In genomic region chr1:110339040-110339426, GRCh38 we compare ENCODE assay signal across 8 cellular contexts. TPM values are rescaled to one million over a fixed set of nuclear protein-coding genes. Genes with fewer than 3 reads are reported as not detected.
DNase-seq lines count a peak whose midpoint lies in the region; ATAC-seq, FAIRE-seq and TF ChIP-seq lines count a peak whose summit lies in the region.

Gene RBM15 (plus strand): TSS chr1:110339377. CDS start chr1:110339406, 29 bp downstream.

- ATAC-seq in HG02763 (IDR thresholded peaks at IDR 0.05; ENCODE audit: unreplicated experiment): peak; percentile 72
- ATAC-seq in activated naive CD8-positive, alpha-beta T cell treated with anti-CD3 and anti-CD28 coated beads, Interleukin-2, amount 10 ng/mL, durations not matched to agents 7 days and 5 days (ENCODE audit: low read depth): peak; percentile 77
- ATAC-seq in Right ventricle myocardium superior (ENCODE audit: poor library complexity): peak; percentile 82
- ATAC-seq in pancreas: peak; percentile 72 to 88 (median 80)

- no peaks in the 10 kb centered on the region for H3K27me3 Mint-ChIP-seq in activated naive CD8-positive, alpha-beta T cell treated with anti-CD3 and anti-CD28 coated beads, Interleukin-2, amount 10 ng/mL, durations not matched to agents 7 days and 5 days

- peaks cover 39% of the 10 kb centered on the region for H3K36me3 Mint-ChIP-seq in activated naive CD8-positive, alpha-beta T cell treated with anti-CD3 and anti-CD28 coated beads, Interleukin-2, amount 10 ng/mL, durations not matched to agents 7 days and 5 days

- H3K27me3 ChIP-seq in SU-DHL-6 (ENCODE audit: low read length): no peaks in the 10 kb centered on the region
- H3K27me3 ChIP-seq in pancreas: no peaks in the 10 kb centered on the region
- no peaks in the 10 kb centered on the region for H3K27me3 ChIP-seq in tibial artery

- peak within 1 kb of the TSS; percentile 99 for H3K4me2 ChIP-seq in SU-DHL-6 (ENCODE audit: low read depth, low read length, poor library complexity, severe bottlenecking)

- no peaks in the 10 kb centered on the region for H3K9me3 Mint-ChIP-seq in activated naive CD8-positive, alpha-beta T cell treated with anti-CD3 and anti-CD28 coated beads, Interleukin-2, amount 10 ng/mL, durations not matched to agents 7 days and 5 days

- H3K9me3 ChIP-seq in SU-DHL-6 (ENCODE audit: insufficient read depth, low read length) (no peaks in the 10 kb centered on the region), pancreas (no peaks in the 10 kb centered on the region), tibial artery (no peaks in the 10 kb centered on the region)

- H3K4me3 ChIP-seq in SU-DHL-6 (ENCODE audit: insufficient read depth, low read length, poor library complexity, severe bottlenecking): peak within 1 kb of the TSS; percentile 88
- peak within 1 kb of the TSS; percentile 54 to 92 (median 90) for H3K4me3 ChIP-seq in pancreas
- peak within 1 kb of the TSS; percentile 94 to 95 for H3K4me3 ChIP-seq in tibial artery

- H3K79me2 ChIP-seq in SU-DHL-6 (ENCODE audit: insufficient read depth, low read length): peaks cover 47% of the 10 kb centered on the region

- DNase-seq in GM10248 (ENCODE audit: extremely low spot score) (peak; percentile 96), NCI-H128 (lab: John Stamatoyannopoulos, UW; ENCODE audit: unreplicated experiment) (peak; percentile 100), Right ventricle myocardium superior (peak; percentile 98), pancreas (peak; percentile 92 to 99 (median 98)), tibial artery (peak; percentile 99 to 100)
- DNase-seq in activated naive CD8-positive, alpha-beta T cell treated with anti-CD3 and anti-CD28 coated beads, Interleukin-2, amount 10 ng/mL, durations not matched to agents 7 days and 5 days: peak; percentile 90

- intact Hi-C loops in Right ventricle myocardium superior (cut with DNase I): no loop called here
- intact Hi-C loops in pancreas (cut with DNase I): no loop called here
- intact Hi-C loops in tibial artery (cut with DNase I; ENCODE audit: low total_unique reads): loop anchor here (1.0 to 5.0 kb wide), 2 partner anchors 53 to 68 kb away; partner anchors contain the start of genes LAMTOR5 and SLC16A4

- H3K27ac ChIP-seq in SU-DHL-6 (ENCODE audit: low read depth, low read length) (peak within 1 kb of the TSS; percentile 95), pancreas (peak within 1 kb of the TSS; percentile 94 to 99 (median 98)), tibial artery (peak within 1 kb of the TSS; percentile 92 to 97)

- peaks cover 30% of the 10 kb centered on the region for H4K20me1 ChIP-seq in SU-DHL-6 (ENCODE audit: low read depth, low read length)

- POLR2A ChIA-PET in GM10248 (lab: Yijun Ruan, JAX): interaction anchor here (0.6 to 2.2 kb wide), 9 partner anchors 11 to 790 kb away, joined by 3 to 11 read pairs (median 3); partner anchors contain the start of gene GNAI3
- POLR2A ChIA-PET in activated naive CD8-positive, alpha-beta T cell treated with anti-CD3 and anti-CD28 coated beads, Interleukin-2, amount 10 ng/mL, durations not matched to agents 7 days and 5 days (lab: Charles Lee): interaction anchor here (0.8 to 5.2 kb wide), 20 partner anchors 11 to 1647 kb away, joined by 3 to 100 read pairs (median 5); partner anchors contain the start of genes AMPD2, ATXN7L2, KCNC4 and LAMTOR5

- no peak within 1 kb of the TSS for H3K27ac Mint-ChIP-seq in activated naive CD8-positive, alpha-beta T cell treated with anti-CD3 and anti-CD28 coated beads, Interleukin-2, amount 10 ng/mL, durations not matched to agents 7 days and 5 days

- peaks cover 15 to 46% (median 32%) of the 10 kb centered on the region in 3 donors for H3K4me1 ChIP-seq in pancreas
- peaks cover 0 to 50% (median 40%) of the 10 kb centered on the region in 4 donors for H3K4me1 ChIP-seq in tibial artery

- H3K4me1 Mint-ChIP-seq in activated naive CD8-positive, alpha-beta T cell treated with anti-CD3 and anti-CD28 coated beads, Interleukin-2, amount 10 ng/mL, durations not matched to agents 7 days and 5 days: peaks cover 46% of the 10 kb centered on the region

- H3K9me2 ChIP-seq in SU-DHL-6 (replicated peaks; ENCODE audit: insufficient read depth, low read length): no peaks in the 10 kb centered on the region

- H3F3A ChIP-seq in SU-DHL-6 (ENCODE audit: insufficient read depth): peaks cover 23% of the 10 kb centered on the region

- CTCF ChIA-PET in GM10248 (lab: Yijun Ruan, JAX): interaction anchor here (1.0 to 8.8 kb wide), 35 partner anchors 9 to 251 kb away, joined by 3 to 58 read pairs (median 5); no protein-coding TSS in a partner anchor

- TF ChIP-seq CTCF in GM10248 (IDR thresholded peaks at IDR 0.05; ENCODE audit: control extremely low read depth, extremely low read depth, low read depth, missing control alignments) (no peak), SU-DHL-6 (IDR thresholded peaks at IDR 0.05; ENCODE audit: insufficient read depth, low read length, poor library complexity, severe bottlenecking) (no peak), pancreas (IDR thresholded peaks at IDR 0.05) (no peak), tibial artery (IDR thresholded peaks at IDR 0.05) (no peak)

- H3K9ac ChIP-seq in SU-DHL-6 (ENCODE audit: low read length): peak within 1 kb of the TSS; percentile 97

- H3K4me3 Mint-ChIP-seq in activated naive CD8-positive, alpha-beta T cell treated with anti-CD3 and anti-CD28 coated beads, Interleukin-2, amount 10 ng/mL, durations not matched to agents 7 days and 5 days: no peak within 1 kb of the TSS

- H3K36me3 ChIP-seq in SU-DHL-6 (ENCODE audit: low read length) (peaks cover 33% of the 10 kb centered on the region), pancreas (peaks cover 0 to 3% (median 0%) of the 10 kb centered on the region in 3 donors), tibial artery (peaks cover 14 to 26% (median 20%) of the 10 kb centered on the region in 3 donors)

- H2AFZ ChIP-seq in SU-DHL-6 (ENCODE audit: low read depth, low read length, severe bottlenecking): peak within 1 kb of the TSS; percentile 58

- peak; percentile 98 for FAIRE-seq in pancreas (lab: Jason Lieb, UNC)

- WGBS in pancreas, 2 donors: 0% methylated on average over 19 of the region's 19 CpGs

RNA-seq across cellular contexts. Expression of gene RBM15, which starts in this region (rescaled TPM):
- 10 to 100 TPM; 80.3 to 80.6 TPM for total RNA-seq in activated naive CD8-positive, alpha-beta T cell treated with anti-CD3 and anti-CD28 coated beads, Interleukin-2, amount 10 ng/mL, durations not matched to agents 7 days and 5 days
- total RNA-seq in Right ventricle myocardium superior (13.9 TPM), pancreas (10 to 100 TPM in 1 of 6 donors, 1 to 10 TPM in 5; 6.9 to 14.2 (median 8.5) TPM)
- polyA plus RNA-seq in pancreas: 1 to 10 TPM; 1.6 to 6.6 TPM

Comparison
In these comparisons a context has a peak if more than half of its experiments do, and no peak if none do; other contexts are left out.
1. Peak in every context shown above with its lines: DNase-seq, ATAC-seq, H3K4me3 ChIP-seq and H3K27ac ChIP-seq.